ENCODE assay signal across 8 cellular contexts in the genomic region with DNA sequence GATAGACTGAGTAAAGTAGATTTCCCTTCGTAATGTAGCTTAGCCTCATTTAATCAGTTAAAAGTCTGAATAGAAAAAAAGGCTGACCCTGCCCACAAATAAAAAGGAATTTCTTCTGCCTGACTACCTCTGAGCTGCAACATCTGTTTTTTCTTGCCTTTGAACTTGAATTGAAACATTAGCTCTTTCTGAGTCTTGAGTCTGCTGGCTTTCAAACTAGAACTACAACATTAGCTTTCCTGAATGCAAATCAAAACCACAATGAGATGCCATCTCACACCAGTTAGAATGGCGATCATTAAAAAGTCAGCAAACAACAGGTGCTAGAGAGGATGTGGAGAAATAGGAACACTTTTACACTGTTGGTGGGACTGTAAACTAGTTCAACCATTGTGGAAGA. TPM values are rescaled to one million over a fixed set of nuclear protein-coding genes. Genes with fewer than 3 reads are reported as not detected.
DNase-seq lines count a peak whose midpoint lies in the region; ATAC-seq and TF ChIP-seq lines count a peak whose summit lies in the region.
"Not testable (repeated sequence)": the region's sequence is repeated elsewhere in the genome, so short reads cannot be mapped to it uniquely, and the experiment has no call there.
"Had no signal": no experiment of that assay in that cellular context is flagged by ENCODE, and none has a peak within 500 bp of the region (broad histone marks: within the 10 kb centered on the region; RNA-seq: fewer than 3 reads in every experiment).

No MANE protein-coding gene starts in this region.

- DNase-seq in DMS 273 (lab: John Stamatoyannopoulos, UW; ENCODE audit: unreplicated experiment) = peak; percentile 14
- peak; percentile 76 for DNase-seq in NAMALWA (ENCODE audit: low spot score)
- peak; percentile 18 for DNase-seq in activated CD4-positive, alpha-beta T cell treated with anti-CD3 and anti-CD28 coated beads, Interleukin-2, amount 10 ng/mL, durations not matched to agents 24 days and 14 days
- DNase-seq in left kidney (ENCODE audit: low read depth, low spot score) = peak; percentile 41

- H3K4me3 ChIP-seq in HEK293 (ENCODE audit: low read depth, low read length) = not testable (repeated sequence)

- peaks cover 50% of the 10 kb centered on the region for H3K27me3 Mint-ChIP-seq in activated CD4-positive, alpha-beta T cell treated with anti-CD3 and anti-CD28 coated beads, Interleukin-2, amount 10 ng/mL, durations not matched to agents 24 days and 14 days

- H3K9me3 ChIP-seq in HEK293 (ENCODE audit: control insufficient read depth, insufficient read depth, low read depth, low read length) = not testable (repeated sequence)

- CTCF ChIA-PET in HEK293 (lab: Yijun Ruan, JAX) = not testable (repeated sequence)

- H3K4me1 ChIP-seq in HEK293 (ENCODE audit: control insufficient read depth, insufficient read depth, low read length) = not testable (repeated sequence)

- peaks cover 10% of the 10 kb centered on the region for H3K4me1 Mint-ChIP-seq in activated CD4-positive, alpha-beta T cell treated with anti-CD3 and anti-CD28 coated beads, Interleukin-2, amount 10 ng/mL, durations not matched to agents 24 days and 14 days

- ATAC-seq in GM18867 (IDR thresholded peaks at IDR 0.05; ENCODE audit: unreplicated experiment) (peak; percentile 75), HG03025 (IDR thresholded peaks at IDR 0.05; ENCODE audit: low FRiP score, unreplicated experiment) (peak; percentile 51)

- H3K4me3 Mint-ChIP-seq in activated CD4-positive, alpha-beta T cell treated with anti-CD3 and anti-CD28 coated beads, Interleukin-2, amount 10 ng/mL, durations not matched to agents 24 days and 14 days = not testable (repeated sequence)

- H3K27ac Mint-ChIP-seq in activated CD4-positive, alpha-beta T cell treated with anti-CD3 and anti-CD28 coated beads, Interleukin-2, amount 10 ng/mL, durations not matched to agents 24 days and 14 days = not testable (repeated sequence)

- peaks cover 19% of the 10 kb centered on the region for H3K9me3 Mint-ChIP-seq in activated CD4-positive, alpha-beta T cell treated with anti-CD3 and anti-CD28 coated beads, Interleukin-2, amount 10 ng/mL, durations not matched to agents 24 days and 14 days

- H3K36me3 Mint-ChIP-seq in activated CD4-positive, alpha-beta T cell treated with anti-CD3 and anti-CD28 coated beads, Interleukin-2, amount 10 ng/mL, durations not matched to agents 24 days and 14 days (ENCODE audit: low read depth) = not testable (repeated sequence)

- intact Hi-C loops in activated CD4-positive, alpha-beta T cell treated with anti-CD3 and anti-CD28 coated beads, Interleukin-2, amount 10 ng/mL, durations not matched to agents 24 days and 14 days (cut with micrococcal nuclease) = not testable (repeated sequence)

- H3K27ac ChIP-seq in HEK293 (ENCODE audit: extremely low read depth, low read depth, low read length) = not testable (repeated sequence)

- POLR2A ChIA-PET in HEK293 (lab: Yijun Ruan, JAX) = not testable (repeated sequence)

- H3K36me3 ChIP-seq in HEK293 (ENCODE audit: control insufficient read depth in 2 of 2, insufficient read depth in 1 of 2, low read length in 2 of 2) = not testable (repeated sequence)

- not testable (repeated sequence) for TF ChIP-seq CTCF in HEK293 (tag by site-specific recombination; IDR thresholded peaks at IDR 0.05)

TF ChIP-seq in HEK293, 187 proteins besides CTCF, POLR2A, EP300 and RAD21:
- TF ChIP-seq SCRT2 (tag by site-specific recombination; IDR thresholded peaks at IDR 0.05) = peak; percentile 50
TF ChIP-seq in HEK293: peak in this region for 1; not testable (repeated sequence) for 186.

RNA-seq across cellular contexts. Expression of a gene that starts 19.9 kb away (rescaled TPM):
- total RNA-seq in activated CD4-positive, alpha-beta T cell treated with anti-CD3 and anti-CD28 coated beads, Interleukin-2, amount 10 ng/mL, durations not matched to agents 24 days and 14 days = not detected in 2 replicates
- total RNA-seq: CD8-positive, alpha-beta T cell had no signal

Comparison
In these comparisons a context has a peak if more than half of its experiments do, and no peak if none do; other contexts are left out.
1. DNase-seq: peak in every context shown above with its lines; median percentile 76 in NAMALWA; 41 in left kidney; 18 in activated CD4-positive, alpha-beta T cell treated with anti-CD3 and anti-CD28 coated beads, Interleukin-2, amount 10 ng/mL, durations not matched to agents 24 days and 14 days; 14 in DMS 273.